Comparison of ENCODE assay signal across 16 cellular contexts in the genomic region with DNA sequence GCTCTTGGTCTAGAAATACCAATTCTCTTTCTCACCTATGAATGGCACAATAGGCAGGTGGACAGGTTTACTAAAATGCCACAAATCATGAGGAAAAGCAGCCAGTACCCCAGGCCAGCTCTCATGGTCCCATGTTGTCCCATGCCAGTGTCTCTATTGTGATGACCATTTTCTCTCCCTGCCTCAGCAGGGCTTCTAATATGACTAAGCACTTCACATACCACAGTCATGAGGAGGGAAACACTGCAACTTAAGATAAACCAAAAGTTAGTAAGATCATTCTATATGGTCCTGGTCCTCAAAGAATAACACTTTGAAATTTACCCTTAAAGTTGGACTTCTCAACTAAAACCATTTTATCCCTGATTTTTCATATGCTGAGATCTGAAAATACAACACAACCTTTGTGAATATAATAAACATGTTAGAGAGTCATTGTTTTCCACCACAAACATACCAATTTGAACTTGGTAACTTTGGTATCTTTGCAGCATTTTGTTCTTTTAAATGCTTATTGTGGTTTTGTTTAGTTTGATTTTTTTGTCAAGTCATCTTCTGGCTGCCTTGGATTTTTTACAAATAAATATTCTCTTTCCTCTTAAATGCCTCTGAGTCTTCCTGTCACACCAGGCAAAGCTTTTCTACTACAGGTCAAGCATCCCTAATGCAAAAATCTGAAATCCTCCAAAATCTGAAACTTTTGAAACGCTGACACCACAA. TPM values are rescaled to one million over a fixed set of nuclear protein-coding genes. Genes with fewer than 3 reads are reported as not detected.
DNase-seq lines count a peak whose midpoint lies in the region; ATAC-seq and TF ChIP-seq lines count a peak whose summit lies in the region.
"Had no signal": no experiment of that assay in that cellular context is flagged by ENCODE, and none has a peak within 500 bp of the region (broad histone marks: within the 10 kb centered on the region; RNA-seq: fewer than 3 reads in every experiment).

No MANE protein-coding gene starts in this region.

- H3K27me3 Mint-ChIP-seq in activated T-helper 17 cell treated with anti-CD3 and anti-CD28 coated beads, Interleukin-2, amount 50 U/mL, for 72 hours: no peaks in the 10 kb centered on the region
- H3K27me3 Mint-ChIP-seq: T-cell had no signal

- H3K4me1 ChIP-seq in foreskin keratinocyte: peaks cover 8% of the 10 kb centered on the region

- H3K4me3 Mint-ChIP-seq in activated T-helper 17 cell treated with anti-CD3 and anti-CD28 coated beads, Interleukin-2, amount 50 U/mL, for 72 hours: no peak overlapping the region
- H3K4me3 Mint-ChIP-seq: T-cell had no signal

- no peak overlapping the region for H3K27ac ChIP-seq in foreskin keratinocyte
- H3K27ac ChIP-seq: skin epidermis had no signal

- peak; percentile 57 for ATAC-seq in activated T-helper 17 cell treated with anti-CD3 and anti-CD28 coated beads, Interleukin-2, amount 50 U/mL, for 72 hours (replicated peaks)
- peak; percentile 13 for ATAC-seq in foreskin keratinocyte
- no peak for ATAC-seq in HG03039 (IDR thresholded peaks at IDR 0.05; ENCODE audit: unreplicated experiment)
- ATAC-seq in SK-N-SH treated with all-trans-retinoic acid at 6 μM for 48 hours: no peak
- ATAC-seq: T-cell had no signal

- H3K4me1 Mint-ChIP-seq in activated T-helper 17 cell treated with anti-CD3 and anti-CD28 coated beads, Interleukin-2, amount 50 U/mL, for 72 hours: peaks cover 20% of the 10 kb centered on the region

- no peaks in the 10 kb centered on the region for H3K27me3 ChIP-seq in foreskin keratinocyte

- peak overlapping the region; percentile 36 for H3K27ac Mint-ChIP-seq in activated T-helper 17 cell treated with anti-CD3 and anti-CD28 coated beads, Interleukin-2, amount 50 U/mL, for 72 hours

- DNase-seq in AG08396 (ENCODE audit: low spot score) (peak; percentile 56), HT1080 (ENCODE audit: low read depth) (peak; percentile 42), foreskin keratinocyte (peak in 1 of 2 donors; percentile 20), D341Med (ENCODE audit: low spot score) (no peak)
- no peak for DNase-seq in stimulated activated naive CD4-positive, alpha-beta T cell treated with Interleukin-2 at 50 U/mL for 16 hours (lab: John Stamatoyannopoulos, UW)
- DNase-seq: activated CD4-positive, alpha-beta T cell treated with anti-CD3 and anti-CD28 coated beads, Interleukin-2, amount 50 U/mL, for 1 hour; DMS153; NCI-H1417 treated with DMSO at 0.1 percent for 48 hours; NCI-H510A treated with DMSO at 0.1 percent for 48 hours; nucleus accumbens; substantia nigra; T-cell had no signal

- peaks cover 52% of the 10 kb centered on the region for H3K36me3 Mint-ChIP-seq in activated T-helper 17 cell treated with anti-CD3 and anti-CD28 coated beads, Interleukin-2, amount 50 U/mL, for 72 hours (ENCODE audit: low read depth)

- H3K9me3 Mint-ChIP-seq in activated T-helper 17 cell treated with anti-CD3 and anti-CD28 coated beads, Interleukin-2, amount 50 U/mL, for 72 hours: no peaks in the 10 kb centered on the region
- H3K9me3 Mint-ChIP-seq: T-cell had no signal

- TF ChIP-seq CTCF in foreskin keratinocyte (conservative IDR thresholded peaks at IDR 0.05): no peak

TF ChIP-seq in SK-N-SH treated with all-trans-retinoic acid at 6 μM for 48 hours, 23 proteins besides CTCF, POLR2A, EP300 and RAD21:
- no peak for TF ChIP-seq ARNTL (CRISPR knock-in tag; IDR thresholded peaks at IDR 0.05; ENCODE audit: borderline replicate concordance, low read depth)
- TF ChIP-seq CSDC2 (CRISPR knock-in tag; IDR thresholded peaks at IDR 0.05): no peak
- TF ChIP-seq, protein P1, sequence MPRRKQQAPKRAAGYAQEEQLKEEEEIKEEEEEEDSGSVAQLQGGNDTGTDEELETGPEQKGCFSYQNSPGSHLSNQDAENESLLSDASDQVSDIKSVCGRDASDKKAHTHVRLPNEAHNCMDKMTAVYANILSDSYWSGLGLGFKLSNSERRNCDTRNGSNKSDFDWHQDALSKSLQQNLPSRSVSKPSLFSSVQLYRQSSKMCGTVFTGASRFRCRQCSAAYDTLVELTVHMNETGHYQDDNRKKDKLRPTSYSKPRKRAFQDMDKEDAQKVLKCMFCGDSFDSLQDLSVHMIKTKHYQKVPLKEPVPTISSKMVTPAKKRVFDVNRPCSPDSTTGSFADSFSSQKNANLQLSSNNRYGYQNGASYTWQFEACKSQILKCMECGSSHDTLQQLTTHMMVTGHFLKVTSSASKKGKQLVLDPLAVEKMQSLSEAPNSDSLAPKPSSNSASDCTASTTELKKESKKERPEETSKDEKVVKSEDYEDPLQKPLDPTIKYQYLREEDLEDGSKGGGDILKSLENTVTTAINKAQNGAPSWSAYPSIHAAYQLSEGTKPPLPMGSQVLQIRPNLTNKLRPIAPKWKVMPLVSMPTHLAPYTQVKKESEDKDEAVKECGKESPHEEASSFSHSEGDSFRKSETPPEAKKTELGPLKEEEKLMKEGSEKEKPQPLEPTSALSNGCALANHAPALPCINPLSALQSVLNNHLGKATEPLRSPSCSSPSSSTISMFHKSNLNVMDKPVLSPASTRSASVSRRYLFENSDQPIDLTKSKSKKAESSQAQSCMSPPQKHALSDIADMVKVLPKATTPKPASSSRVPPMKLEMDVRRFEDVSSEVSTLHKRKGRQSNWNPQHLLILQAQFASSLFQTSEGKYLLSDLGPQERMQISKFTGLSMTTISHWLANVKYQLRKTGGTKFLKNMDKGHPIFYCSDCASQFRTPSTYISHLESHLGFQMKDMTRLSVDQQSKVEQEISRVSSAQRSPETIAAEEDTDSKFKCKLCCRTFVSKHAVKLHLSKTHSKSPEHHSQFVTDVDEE (CRISPR knock-in tag; IDR thresholded peaks at IDR 0.05): no peak
- TF ChIP-seq PPARA (CRISPR knock-in tag; IDR thresholded peaks at IDR 0.05; ENCODE audit: borderline replicate concordance): no peak
- no peak for TF ChIP-seq ZC3H10 (CRISPR knock-in tag; IDR thresholded peaks at IDR 0.05)
- no peak for TF ChIP-seq TOX (CRISPR knock-in tag; IDR thresholded peaks at IDR 0.05; ENCODE audit: borderline replicate concordance)
- TF ChIP-seq ISL1 (CRISPR knock-in tag; IDR thresholded peaks at IDR 0.05): no peak
- TF ChIP-seq TCF4 (CRISPR knock-in tag; IDR thresholded peaks at IDR 0.05; ENCODE audit: borderline replicate concordance): no peak
- no peak for TF ChIP-seq ZNF565 (CRISPR knock-in tag; conservative IDR thresholded peaks at IDR 0.05; ENCODE audit: low read depth)
- TF ChIP-seq OSR1 (CRISPR knock-in tag; IDR thresholded peaks at IDR 0.05): no peak
- TF ChIP-seq, protein P2, sequence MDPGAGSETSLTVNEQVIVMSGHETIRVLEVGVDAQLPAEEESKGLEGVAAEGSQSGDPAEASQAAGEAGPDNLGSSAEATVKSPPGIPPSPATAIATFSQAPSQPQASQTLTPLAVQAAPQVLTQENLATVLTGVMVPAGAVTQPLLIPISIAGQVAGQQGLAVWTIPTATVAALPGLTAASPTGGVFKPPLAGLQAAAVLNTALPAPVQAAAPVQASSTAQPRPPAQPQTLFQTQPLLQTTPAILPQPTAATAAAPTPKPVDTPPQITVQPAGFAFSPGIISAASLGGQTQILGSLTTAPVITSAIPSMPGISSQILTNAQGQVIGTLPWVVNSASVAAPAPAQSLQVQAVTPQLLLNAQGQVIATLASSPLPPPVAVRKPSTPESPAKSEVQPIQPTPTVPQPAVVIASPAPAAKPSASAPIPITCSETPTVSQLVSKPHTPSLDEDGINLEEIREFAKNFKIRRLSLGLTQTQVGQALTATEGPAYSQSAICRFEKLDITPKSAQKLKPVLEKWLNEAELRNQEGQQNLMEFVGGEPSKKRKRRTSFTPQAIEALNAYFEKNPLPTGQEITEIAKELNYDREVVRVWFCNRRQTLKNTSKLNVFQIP (CRISPR knock-in tag; IDR thresholded peaks at IDR 0.05; ENCODE audit: borderline replicate concordance, low read depth): no peak
- TF ChIP-seq, protein P3, sequence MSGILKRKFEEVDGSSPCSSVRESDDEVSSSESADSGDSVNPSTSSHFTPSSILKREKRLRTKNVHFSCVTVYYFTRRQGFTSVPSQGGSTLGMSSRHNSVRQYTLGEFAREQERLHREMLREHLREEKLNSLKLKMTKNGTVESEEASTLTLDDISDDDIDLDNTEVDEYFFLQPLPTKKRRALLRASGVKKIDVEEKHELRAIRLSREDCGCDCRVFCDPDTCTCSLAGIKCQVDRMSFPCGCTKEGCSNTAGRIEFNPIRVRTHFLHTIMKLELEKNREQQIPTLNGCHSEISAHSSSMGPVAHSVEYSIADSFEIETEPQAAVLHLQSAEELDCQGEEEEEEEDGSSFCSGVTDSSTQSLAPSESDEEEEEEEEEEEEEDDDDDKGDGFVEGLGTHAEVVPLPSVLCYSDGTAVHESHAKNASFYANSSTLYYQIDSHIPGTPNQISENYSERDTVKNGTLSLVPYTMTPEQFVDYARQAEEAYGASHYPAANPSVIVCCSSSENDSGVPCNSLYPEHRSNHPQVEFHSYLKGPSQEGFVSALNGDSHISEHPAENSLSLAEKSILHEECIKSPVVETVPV (CRISPR knock-in tag; IDR thresholded peaks at IDR 0.05): no peak
TF ChIP-seq in SK-N-SH treated with all-trans-retinoic acid at 6 μM for 48 hours: peak in this region for 0.

RNA-seq across cellular contexts. Expression of a gene that starts 3.5 kb away (rescaled TPM):
- total RNA-seq in HT1080 (2014; rRNA removed; shearing (Covaris generic)): 13.5 and 15.6 TPM in 2 replicates
- 11.6 and 12.7 TPM in 2 replicates for polyA plus RNA-seq in HT1080 (2015; cell fraction: cytosol; rRNA removed)
- polyA plus RNA-seq in HT1080 (2015; cell fraction: nucleus; rRNA removed): 13.1 and 16.9 TPM in 2 replicates
- total RNA-seq in activated T-helper 17 cell treated with anti-CD3 and anti-CD28 coated beads, Interleukin-2, amount 50 U/mL, for 72 hours: 10 to 100 TPM in 1 of 2 donors, 1 to 10 TPM in 1; 6.9 to 18.0 TPM
- 14.1 and 14.9 TPM in 2 replicates for total RNA-seq in foreskin keratinocyte
- 9.9 and 10.6 TPM in 2 replicates for polyA plus RNA-seq in foreskin keratinocyte

RNA-seq across cellular contexts. Expression of a gene that starts 30.9 kb away (rescaled TPM):
- 47.6 and 60.6 TPM in 2 replicates for total RNA-seq in HT1080 (2014; rRNA removed; shearing (Covaris generic))
- polyA plus RNA-seq in HT1080 (2015; cell fraction: cytosol; rRNA removed): 75.7 and 90.0 TPM in 2 replicates
- 46.1 and 60.2 TPM in 2 replicates for polyA plus RNA-seq in HT1080 (2015; cell fraction: nucleus; rRNA removed)
- total RNA-seq in activated T-helper 17 cell treated with anti-CD3 and anti-CD28 coated beads, Interleukin-2, amount 50 U/mL, for 72 hours: 10 to 100 TPM; 53.5 to 93.4 TPM
- total RNA-seq in foreskin keratinocyte: 51.2 and 54.3 TPM in 2 replicates
- polyA plus RNA-seq in foreskin keratinocyte: 47.8 and 58.2 TPM in 2 replicates

RNA-seq across cellular contexts. Expression of a gene that starts 41.2 kb away (rescaled TPM):
- 30.5 and 30.8 TPM in 2 replicates for total RNA-seq in HT1080 (2014; rRNA removed; shearing (Covaris generic))
- polyA plus RNA-seq in HT1080 (2015; cell fraction: cytosol; rRNA removed): 31.1 and 32.6 TPM in 2 replicates
- 69.8 and 78.0 TPM in 2 replicates for polyA plus RNA-seq in HT1080 (2015; cell fraction: nucleus; rRNA removed)
- total RNA-seq in activated T-helper 17 cell treated with anti-CD3 and anti-CD28 coated beads, Interleukin-2, amount 50 U/mL, for 72 hours: 10 to 100 TPM; 35.2 to 65.3 TPM
- total RNA-seq in foreskin keratinocyte: 33.1 and 40.0 TPM in 2 replicates
- polyA plus RNA-seq in foreskin keratinocyte: 26.6 and 33.2 TPM in 2 replicates

Comparison
In these comparisons a context has a peak if more than half of its experiments do, and no peak if none do; other contexts are left out.
1. DNase-seq: peak in AG08396 (single experiment) and HT1080 (single experiment); none in D341Med (single experiment) and stimulated activated naive CD4-positive, alpha-beta T cell treated with Interleukin-2 at 50 U/mL for 16 hours (single experiment).
2. ATAC-seq: peak in activated T-helper 17 cell treated with anti-CD3 and anti-CD28 coated beads, Interleukin-2, amount 50 U/mL, for 72 hours (single experiment) and foreskin keratinocyte (single experiment); none in HG03039 (single experiment) and SK-N-SH treated with all-trans-retinoic acid at 6 μM for 48 hours (single experiment).